ENCODE assay signal across 10 cellular contexts in the genomic region with DNA sequence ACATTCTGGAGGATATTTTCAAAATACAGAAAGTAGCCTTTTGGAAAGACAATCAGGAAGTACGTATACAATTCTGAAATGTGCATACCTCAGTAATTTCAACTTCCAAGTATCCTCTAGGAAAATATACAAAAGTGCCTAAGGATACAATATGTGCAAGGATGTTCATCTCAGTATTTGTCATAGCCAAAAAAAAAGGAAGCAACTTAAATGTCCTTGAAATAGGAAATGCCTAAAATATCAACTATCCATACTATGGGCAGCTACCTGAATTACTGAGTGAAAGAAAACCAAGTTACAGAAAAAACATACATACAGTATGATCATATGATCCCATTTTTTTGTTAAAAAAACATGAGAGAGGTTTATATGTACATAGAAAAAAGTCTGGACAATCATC. TPM values are rescaled to one million over a fixed set of nuclear protein-coding genes. Genes with fewer than 3 reads are reported as not detected.
DNase-seq lines count a peak whose midpoint lies in the region; ATAC-seq and TF ChIP-seq lines count a peak whose summit lies in the region.
"Had no signal": no experiment of that assay in that cellular context is flagged by ENCODE, and none has a peak within 500 bp of the region (broad histone marks: within the 10 kb centered on the region; RNA-seq: fewer than 3 reads in every experiment).

No MANE protein-coding gene starts in this region.

- H3K27me3 ChIP-seq in BLaER1, result no peaks in the 10 kb centered on the region
- no peaks in the 10 kb centered on the region for H3K27me3 ChIP-seq in GM23248 (replicated peaks; ENCODE audit: insufficient read depth)
- H3K27me3 ChIP-seq in iPS-20b (ENCODE audit: insufficient read depth, low read length), result no peaks in the 10 kb centered on the region

- no peak for TF ChIP-seq POLR2A in lower leg skin (IDR thresholded peaks at IDR 0.05)

- peaks cover 40% of the 10 kb centered on the region for H3K36me3 ChIP-seq in BLaER1
- peaks cover 4% of the 10 kb centered on the region; the same call in 1 of the 2 replicates for H3K36me3 ChIP-seq in GM23248 (ENCODE audit: low read depth)
- H3K36me3 ChIP-seq in iPS-20b (ENCODE audit: insufficient read depth, low read depth, low read length), result peaks cover 45% of the 10 kb centered on the region

- H3K4me3 ChIP-seq in BLaER1 (peak overlapping the region; percentile 88; the same call in 1 of the 2 replicates), GM23248 (no peak overlapping the region), iPS-20b (ENCODE audit: low read length) (peak overlapping the region; percentile 91; the same call in 1 of the 2 replicates), lower leg skin (ENCODE audit: low read depth, poor library complexity, severe bottlenecking) (no peak overlapping the region)

- peaks cover 36% of the 10 kb centered on the region for H3K4me1 ChIP-seq in BLaER1
- H3K4me1 ChIP-seq in GM23248 (ENCODE audit: insufficient read depth), result peaks cover 13% of the 10 kb centered on the region
- peaks cover 5% of the 10 kb centered on the region; the same call in 1 of the 2 replicates for H3K4me1 ChIP-seq in iPS-20b (ENCODE audit: insufficient read depth, low read length)

- H3K9me3 ChIP-seq in BLaER1, result no peaks in the 10 kb centered on the region
- no peaks in the 10 kb centered on the region for H3K9me3 ChIP-seq in GM23248 (ENCODE audit: low read depth)
- no peaks in the 10 kb centered on the region for H3K9me3 ChIP-seq in iPS-20b (ENCODE audit: insufficient read depth, low read depth, low read length)

- 60 to 71% methylated on average over 1 of the region's 1 CpG for whole genome bisulfite sequencing in GM23248 (ENCODE audit: low coverage in 1 of 2, low lambda C conversion rate in 2 of 2, missing lambda C conversion rate in 2 of 2), 2 experiments
- WGBS in lower leg skin, 2 donors, result 88 to 89% methylated on average over 1 of the region's 1 CpG

- H3K27ac ChIP-seq in BLaER1, result no peak overlapping the region
- H3K27ac ChIP-seq in GM23248, result no peak overlapping the region
- H3K27ac ChIP-seq in VCaP, result peak overlapping the region; percentile 94; the same call in 1 of the 2 replicates
- H3K27ac ChIP-seq in iPS-20b (ENCODE audit: low read length), result no peak overlapping the region

- in situ Hi-C loops in GM23248 (cut with MboI), result no loop called here

- H3K9ac ChIP-seq in BLaER1 (0 out of 2 replicates have a peak overlapping the region, but pooled peaks have one; percentile 92), GM23248 (0 out of 2 replicates have a peak overlapping the region, but pooled peaks have one; percentile 94), iPS-20b (ENCODE audit: low read depth, low read length) (peak overlapping the region; percentile 95; the same call in 1 of the 2 replicates)

- H3K79me2 ChIP-seq in GM23248 (ENCODE audit: insufficient read depth), result peaks cover 27% of the 10 kb centered on the region

- H4K20me1 ChIP-seq in BLaER1, result peaks cover 6% of the 10 kb centered on the region; the same call in 1 of the 2 replicates
- H4K20me1 ChIP-seq in GM23248 (ENCODE audit: insufficient read depth), result no peaks in the 10 kb centered on the region

- H2AFZ ChIP-seq in GM23248, result peak overlapping the region; percentile 100; the same call in 1 of the 2 replicates

- H3K9me2 ChIP-seq in GM23248 (ENCODE audit: insufficient read depth), result no peaks in the 10 kb centered on the region

- no peak for TF ChIP-seq CTCF in VCaP (conservative IDR thresholded peaks at IDR 0.05)
- TF ChIP-seq CTCF in lower leg skin (IDR thresholded peaks at IDR 0.05), result no peak

- H3K4me2 ChIP-seq in BLaER1 (peak overlapping the region; percentile 83), GM23248 (ENCODE audit: unreplicated experiment) (peak overlapping the region; percentile 91)

- H3F3A ChIP-seq in GM23248 (ENCODE audit: insufficient read depth), result peaks cover 9% of the 10 kb centered on the region; the same call in 1 of the 2 replicates

- no peak for ATAC-seq in left lobe of liver

- DNase-seq in GM23248 (no peak), left lobe of liver (ENCODE audit: low spot score) (no peak), lower leg skin (ENCODE audit: low spot score in 2 of 2) (no peak), NCI-H510A (lab: John Stamatoyannopoulos, UW) (no peak)
- no peak for DNase-seq in activated CD8-positive, alpha-beta memory T cell treated with anti-CD3 and anti-CD28 coated beads, Interleukin-2, amount 50 U/mL, for 4 hours
- DNase-seq: DMS 273 treated with DMSO at 0.1 percent for 48 hours; stimulated activated naive CD4-positive, alpha-beta T cell had no signal

- intact Hi-C loops in lower leg skin (cut with DNase I; ENCODE audit: low total_unique reads), result no loop called here

RNA-seq across cellular contexts. Expression of a gene that starts 1.5 kb away (rescaled TPM):
- 20.4 and 36.3 TPM in 2 replicates for total RNA-seq in GM23248 (2014; rRNA removed; shearing (Covaris generic))
- polyA plus RNA-seq in GM23248 (2016; fragmentation: Nextera tagmentation; extraction: Ambion mirVana), result 27.1 and 30.5 TPM in 2 replicates
- total RNA-seq in left lobe of liver, result 10.7 TPM
- 1 to 10 TPM; 2.2 to 9.3 (median 7.3) TPM for total RNA-seq in lower leg skin

RNA-seq across cellular contexts. Expression of a gene that starts 12.6 kb away (rescaled TPM):
- total RNA-seq in GM23248 (2014; rRNA removed; shearing (Covaris generic)), result 84.0 and 85.5 TPM in 2 replicates
- 73.8 and 73.9 TPM in 2 replicates for polyA plus RNA-seq in GM23248 (2016; fragmentation: Nextera tagmentation; extraction: Ambion mirVana)
- total RNA-seq in left lobe of liver (34.1 TPM), lower leg skin (10 to 100 TPM; 27.5 to 47.4 (median 30.5) TPM)

RNA-seq across cellular contexts. Expression of a gene that starts 33.9 kb away (rescaled TPM):
- total RNA-seq in GM23248 (2014; rRNA removed; shearing (Covaris generic)), result 0.63 TPM in 1 of 2 replicates, not detected in the other
- 0.14 and 0.23 TPM in 2 replicates for polyA plus RNA-seq in GM23248 (2016; fragmentation: Nextera tagmentation; extraction: Ambion mirVana)
- total RNA-seq in left lobe of liver (0.25 TPM), lower leg skin (1 to 10 TPM in 1 of 4 donors, under 1 TPM in 2, not detected in 1; 0.23 to 1.1 (median 0.81) TPM)

Comparison
In these comparisons a context has a peak if more than half of its experiments do, and no peak if none do; other contexts are left out.
1. H3K4me3 ChIP-seq: peak in BLaER1 (single experiment) and iPS-20b (single experiment); none in GM23248 (single experiment) and lower leg skin (single experiment).
2. Peak in every context shown above with its lines, with median percentiles within 50 percentile points of each other: H3K9ac ChIP-seq.